Comparison of ENCODE assay signal across 1 cellular context in genomic region chr1:115642168-115643072, GRCh38.
TF ChIP-seq lines count a peak whose summit lies in the region.

No MANE protein-coding gene starts in this region.

TF ChIP-seq in HepG2, 621 proteins besides CTCF, POLR2A, EP300 and RAD21 (continued from another document and continues in another):
- TF ChIP-seq MLXIP (CRISPR knock-in tag; IDR thresholded peaks at IDR 0.05; ENCODE audit: borderline replicate concordance) = no peak
- no peak for TF ChIP-seq MAFG (CRISPR knock-in tag; IDR thresholded peaks at IDR 0.05)
- no peak for TF ChIP-seq SRY (CRISPR knock-in tag; IDR thresholded peaks at IDR 0.05)
- TF ChIP-seq ZBTB3 (CRISPR knock-in tag; IDR thresholded peaks at IDR 0.05; ENCODE audit: borderline replicate concordance, low read depth) = no peak
- TF ChIP-seq ZNF20 (CRISPR knock-in tag; IDR thresholded peaks at IDR 0.05) = no peak
- TF ChIP-seq ZNF710 (CRISPR knock-in tag; IDR thresholded peaks at IDR 0.05; ENCODE audit: borderline replicate concordance) = 0 out of 2 replicates have a peak, but pooled peaks have one; percentile 23
- TF ChIP-seq ZNF790 (CRISPR knock-in tag; IDR thresholded peaks at IDR 0.05; ENCODE audit: borderline replicate concordance) = no peak
- TF ChIP-seq ZFP91 (CRISPR knock-in tag; IDR thresholded peaks at IDR 0.05; ENCODE audit: borderline replicate concordance) = no peak
- 0 out of 2 replicates have a peak, but pooled peaks have one; percentile 3 for TF ChIP-seq ERF (CRISPR knock-in tag; IDR thresholded peaks at IDR 0.05)
- TF ChIP-seq TCF7L2 (IDR thresholded peaks at IDR 0.05; ENCODE audit: low read depth, low read length) = no peak
- no peak for TF ChIP-seq CCDC6 (CRISPR knock-in tag; IDR thresholded peaks at IDR 0.05)
- no peak for TF ChIP-seq REST (IDR thresholded peaks at IDR 0.05; ENCODE audit: borderline replicate concordance in 1 of 2, low read depth in 1 of 2, low read length in 2 of 2)
- no peak for TF ChIP-seq ZNF124 (CRISPR knock-in tag; IDR thresholded peaks at IDR 0.05)
- peak; percentile 61; the same call in 1 of the 2 replicates for TF ChIP-seq HDAC1 (CRISPR knock-in tag; IDR thresholded peaks at IDR 0.05)
- TF ChIP-seq WIZ (CRISPR knock-in tag; IDR thresholded peaks at IDR 0.05) = no peak
- no peak for TF ChIP-seq ARNTL (CRISPR knock-in tag; IDR thresholded peaks at IDR 0.05)
- TF ChIP-seq FOSL1 (CRISPR knock-in tag; IDR thresholded peaks at IDR 0.05; ENCODE audit: borderline replicate concordance) = no peak
- TF ChIP-seq ESRRA (CRISPR knock-in tag; IDR thresholded peaks at IDR 0.05; ENCODE audit: low read depth) = peak; percentile 21; the same call in 1 of the 2 replicates
- peak; percentile 94 for TF ChIP-seq UBTF (CRISPR knock-in tag; IDR thresholded peaks at IDR 0.05)
- TF ChIP-seq HDAC6 (IDR thresholded peaks at IDR 0.05; ENCODE audit: low read depth, low read length) = no peak
- TF ChIP-seq ZBTB26 (CRISPR knock-in tag; IDR thresholded peaks at IDR 0.05; ENCODE audit: borderline replicate concordance) = no peak
- no peak for TF ChIP-seq TFE3 (CRISPR knock-in tag; IDR thresholded peaks at IDR 0.05)
- no peak for TF ChIP-seq SMAD1 (CRISPR knock-in tag; IDR thresholded peaks at IDR 0.05; ENCODE audit: borderline replicate concordance, low read depth)
- TF ChIP-seq PHF20 (CRISPR knock-in tag; IDR thresholded peaks at IDR 0.05) = peak; percentile 29; the same call in 1 of the 2 replicates
- no peak for TF ChIP-seq STAG1 (CRISPR knock-in tag; IDR thresholded peaks at IDR 0.05)
- peak; percentile 88 for TF ChIP-seq RBFOX2 (IDR thresholded peaks at IDR 0.05; ENCODE audit: low read depth, low read length)
- TF ChIP-seq TIGD3 (CRISPR knock-in tag; IDR thresholded peaks at IDR 0.05; ENCODE audit: borderline replicate concordance) = no peak
- TF ChIP-seq ZNF800 (CRISPR knock-in tag; IDR thresholded peaks at IDR 0.05) = peak; percentile 74
- TF ChIP-seq ZNF281 (CRISPR knock-in tag; IDR thresholded peaks at IDR 0.05; ENCODE audit: borderline replicate concordance) = no peak
- TF ChIP-seq HINFP (CRISPR knock-in tag; IDR thresholded peaks at IDR 0.05; ENCODE audit: low read depth) = 0 out of 2 replicates have a peak, but pooled peaks have one; percentile 60
